In genomic region chr9:135515083-135515511, GRCh38 we compare ENCODE assay signal across 23 cellular contexts. TPM values are rescaled to one million over a fixed set of nuclear protein-coding genes. Genes with fewer than 3 reads are reported as not detected.
A peak's percentile ranks its signal among the peaks of the same experiment; 100 is the strongest.
DNase-seq lines count a peak whose midpoint lies in the region; ATAC-seq and TF ChIP-seq lines count a peak whose summit lies in the region.
"Had no signal": no experiment of that assay in that cellular context is flagged by ENCODE, and none has a peak within 500 bp of the region (broad histone marks: within the 10 kb centered on the region; RNA-seq: fewer than 3 reads in every experiment).

No MANE protein-coding gene starts in this region.

- H3K4me1 ChIP-seq in osteoblast (ENCODE audit: insufficient read depth, low read length) (peaks cover 3% of the 10 kb centered on the region), suprapubic skin (no peaks in the 10 kb centered on the region)
- H3K4me1 ChIP-seq: Caco-2 had no signal

- H3K4me3 Mint-ChIP-seq in WTC11: no peak overlapping the region
- H3K4me3 Mint-ChIP-seq: CD4-positive, alpha-beta memory T cell had no signal

- H3K79me2 ChIP-seq in osteoblast (ENCODE audit: insufficient read depth, low read length): no peaks in the 10 kb centered on the region

- no peaks in the 10 kb centered on the region for H3K9me3 ChIP-seq in osteoblast (ENCODE audit: low read depth, low read length)
- H3K9me3 ChIP-seq in suprapubic skin: no peaks in the 10 kb centered on the region
- H3K9me3 ChIP-seq: BLaER1, Caco-2, MG63 had no signal

- POLR2A ChIA-PET in WTC11 (lab: Charles Lee): no interaction called here

- H3K27ac ChIP-seq in osteoblast (ENCODE audit: low read depth, low read length) (no peak overlapping the region), suprapubic skin (no peak overlapping the region)
- H3K27ac ChIP-seq: BLaER1 had no signal

- H3K27me3 Mint-ChIP-seq in WTC11 (ENCODE audit: low read depth): no peaks in the 10 kb centered on the region

- DNase-seq in GM03348 (ENCODE audit: low spot score) (peak; percentile 2), WTC11 (ENCODE audit: low spot score) (peak; percentile 4), osteoblast (ENCODE audit: insufficient read length, low spot score, missing footprints) (peak; percentile 62), suprapubic skin (ENCODE audit: low spot score in 2 of 2) (peak; percentile 39 to 77), pons (ENCODE audit: low spot score) (no peak), activated gamma-delta T cell treated with Interleukin-2 at 50 U/mL for 16 hours (no peak)
- DNase-seq: Caco-2; CD4-positive, alpha-beta memory T cell; DND-41; MG63; NCI-H1048; NCI-H1436; NCI-H187 treated with DMSO at 0.1 percent for 48 hours; NCI-H2107; NCI-H446 treated with DMSO at 0.1 percent for 48 hours; NCI-H526 treated with DMSO at 0.1 percent for 48 hours; PC-3; SHP77 had no signal

- no peak overlapping the region for H3K27ac Mint-ChIP-seq in WTC11
- H3K27ac Mint-ChIP-seq: CD4-positive, alpha-beta memory T cell had no signal

- H3K36me3 ChIP-seq in osteoblast (ENCODE audit: insufficient read depth, low read length) (no peaks in the 10 kb centered on the region), suprapubic skin (no peaks in the 10 kb centered on the region)
- H3K36me3 ChIP-seq: BLaER1, MG63 had no signal

- H3K4me1 Mint-ChIP-seq in WTC11: no peaks in the 10 kb centered on the region

- TF ChIP-seq POLR2A in suprapubic skin (IDR thresholded peaks at IDR 0.05): no peak

- no CpG with 5 or more reads among the region's 11 CpGs for WGBS in suprapubic skin

- no peaks in the 10 kb centered on the region for H3K36me3 Mint-ChIP-seq in WTC11
- H3K36me3 Mint-ChIP-seq: CD4-positive, alpha-beta memory T cell had no signal

- H3K27me3 ChIP-seq in osteoblast (ENCODE audit: insufficient read depth, low read length): no peaks in the 10 kb centered on the region
- H3K27me3 ChIP-seq in suprapubic skin: peaks cover 13% of the 10 kb centered on the region
- H3K27me3 ChIP-seq: BLaER1, MG63 had no signal

- no peak overlapping the region for H2AFZ ChIP-seq in osteoblast (ENCODE audit: low read length)

- ATAC-seq in WTC11: no peak
- no peak for ATAC-seq in GM19455 (IDR thresholded peaks at IDR 0.05; ENCODE audit: unreplicated experiment)
- ATAC-seq: K562, PC-3 had no signal

- TF ChIP-seq CTCF in WTC11 (IDR thresholded peaks at IDR 0.05) (no peak), osteoblast (IDR thresholded peaks at IDR 0.05; ENCODE audit: extremely low read depth, low read depth, low read length) (no peak), suprapubic skin (IDR thresholded peaks at IDR 0.05) (no peak)

- CTCF ChIA-PET in WTC11 (lab: Charles Lee): interaction anchor here (1.1 to 1.7 kb wide), 2 partner anchors 10 to 76 kb away, joined by 3 to 7 read pairs; no protein-coding TSS in a partner anchor

- H3K4me3 ChIP-seq in osteoblast (ENCODE audit: insufficient read depth, low read length) (no peak overlapping the region), suprapubic skin (no peak overlapping the region)
- H3K4me3 ChIP-seq: BLaER1, K562, MG63 had no signal

- TF ChIP-seq EP300 in suprapubic skin (IDR thresholded peaks at IDR 0.05): no peak

- no peak overlapping the region for H3K4me2 ChIP-seq in osteoblast (ENCODE audit: insufficient read depth, low read length)

- H4K20me1 ChIP-seq in osteoblast (ENCODE audit: insufficient read depth, low read length): no peaks in the 10 kb centered on the region
- H4K20me1 ChIP-seq: BLaER1 had no signal

- H3K9me3 Mint-ChIP-seq in WTC11: peaks cover 7% of the 10 kb centered on the region

TF ChIP-seq in WTC11, 78 proteins besides CTCF, POLR2A, EP300 and RAD21:
- TF ChIP-seq HMGXB4 (CRISPR knock-in tag; IDR thresholded peaks at IDR 0.05) (no peak), CBFB (CRISPR knock-in tag; IDR thresholded peaks at IDR 0.05; ENCODE audit: low read depth) (no peak), ATF2 (CRISPR knock-in tag; IDR thresholded peaks at IDR 0.05; ENCODE audit: borderline replicate concordance, low read depth) (no peak), SP1 (CRISPR knock-in tag; conservative IDR thresholded peaks at IDR 0.05) (no peak), NFE2L1 (CRISPR knock-in tag; IDR thresholded peaks at IDR 0.05) (no peak), ATF3 (CRISPR knock-in tag; conservative IDR thresholded peaks at IDR 0.05) (no peak), JAZF1 (CRISPR knock-in tag; IDR thresholded peaks at IDR 0.05) (no peak)

RNA-seq across cellular contexts. Expression of gene LCN1, which starts 6.1 kb away (rescaled TPM):
- total RNA-seq in WTC11 (2021): not detected in 3 replicates
- not detected in 2 replicates for total RNA-seq in osteoblast
- not detected for total RNA-seq in suprapubic skin
- total RNA-seq: Caco-2; CD4-positive, alpha-beta memory T cell; K562; LHCN-M2; PC-3; RPMI7951 had no signal

RNA-seq across cellular contexts. Expression of gene MRPS2, which starts 14.6 kb away (rescaled TPM):
- total RNA-seq in WTC11 (2021) (74.2 to 78.0 TPM (median 77.6 TPM) in 3 replicates), osteoblast (13.0 and 18.3 TPM in 2 replicates), suprapubic skin (10 to 100 TPM; 51.5 to 61.7 (median 55.1) TPM)

RNA-seq across cellular contexts. Expression of gene OBP2A, which starts 30.8 kb away (rescaled TPM):
- total RNA-seq in WTC11 (2021): not detected in 3 replicates
- not detected in 2 replicates for total RNA-seq in osteoblast
- total RNA-seq in suprapubic skin: 1 to 10 TPM in 3 of 4 donors, not detected in 1; 1.0 to 3.9 (median 1.7) TPM
- total RNA-seq: Caco-2; CD4-positive, alpha-beta memory T cell; K562; LHCN-M2; PC-3; RPMI7951 had no signal

RNA-seq across cellular contexts. Expression of gene PPP1R26, which starts 35.5 kb away (rescaled TPM):
- total RNA-seq in WTC11 (2021) (36.2 to 44.4 TPM (median 37.4 TPM) in 3 replicates), osteoblast (9.4 and 10.5 TPM in 2 replicates), suprapubic skin (10 to 100 TPM in 2 of 4 donors, 1 to 10 TPM in 2; 6.2 to 11.0 (median 9.0) TPM)

RNA-seq across cellular contexts. Expression of gene PAEP, which starts 46.5 kb away (rescaled TPM):
- total RNA-seq in WTC11 (2021): not detected in 3 replicates
- total RNA-seq in osteoblast: not detected in 2 replicates
- 1 to 10 TPM in 1 of 4 donors, not detected in 3; 5.6 TPM for total RNA-seq in suprapubic skin
- total RNA-seq: Caco-2; CD4-positive, alpha-beta memory T cell; LHCN-M2; PC-3; RPMI7951 had no signal

Comparison
In these comparisons a context has a peak if more than half of its experiments do, and no peak if none do; other contexts are left out.
1. DNase-seq: peak in GM03348 (single experiment), WTC11 (single experiment), osteoblast (single experiment) and suprapubic skin (2 of 2); none in pons (single experiment) and activated gamma-delta T cell treated with Interleukin-2 at 50 U/mL for 16 hours (single experiment).